ENCODE assay signal across 11 cellular contexts in genomic region chr17:68377771-68378201, GRCh38.
A peak's percentile ranks its signal among the peaks of the same experiment; 100 is the strongest.
DNase-seq lines count a peak whose midpoint lies in the region; ATAC-seq lines count a peak whose summit lies in the region.
"Had no signal": no experiment of that assay in that cellular context is flagged by ENCODE, and none has a peak within 500 bp of the region (broad histone marks: within the 10 kb centered on the region; RNA-seq: fewer than 3 reads in every experiment).

No MANE protein-coding gene starts in this region.

- 54 to 57% methylated on average over 5 of the region's 5 CpGs for WGBS in GM23248 (ENCODE audit: low coverage in 1 of 2, low lambda C conversion rate in 2 of 2, missing lambda C conversion rate in 2 of 2), 2 experiments

- peak overlapping the region; percentile 64 for H2AFZ ChIP-seq in GM23248

- ATAC-seq in HG03521 (IDR thresholded peaks at IDR 0.05; ENCODE audit: unreplicated experiment) (no peak), HG03280 (IDR thresholded peaks at IDR 0.05; ENCODE audit: unreplicated experiment) (no peak)

- H3K4me3 ChIP-seq in GM23248 = peak overlapping the region; percentile 50
- peak overlapping the region; percentile 56 for H3K4me3 ChIP-seq in adipocyte (ENCODE audit: low read length)
- no peak overlapping the region for H3K4me3 ChIP-seq in skeletal muscle satellite cell (ENCODE audit: low read length)

- no peaks in the 10 kb centered on the region for H3K9me2 ChIP-seq in GM23248 (ENCODE audit: insufficient read depth)

- no peaks in the 10 kb centered on the region for H3K27me3 ChIP-seq in GM23248 (replicated peaks; ENCODE audit: insufficient read depth)
- H3K27me3 ChIP-seq in adipocyte (replicated peaks; ENCODE audit: control insufficient read depth, insufficient read depth, low read length) = no peaks in the 10 kb centered on the region
- no peaks in the 10 kb centered on the region for H3K27me3 ChIP-seq in skeletal muscle satellite cell (ENCODE audit: control insufficient read depth, insufficient read depth, low read length)

- H3F3A ChIP-seq in GM23248 (ENCODE audit: insufficient read depth) = peaks cover 35% of the 10 kb centered on the region

- no peaks in the 10 kb centered on the region for H4K20me1 ChIP-seq in GM23248 (ENCODE audit: insufficient read depth)

- H3K79me2 ChIP-seq in GM23248 (ENCODE audit: insufficient read depth) = no peaks in the 10 kb centered on the region

- no peak for DNase-seq in GM23248
- no peak for DNase-seq in adipocyte (ENCODE audit: low read depth)
- DNase-seq in islet precursor cell = peak; percentile 89
- no peak for DNase-seq in T1000 (lab: John Stamatoyannopoulos, UW)
- no peak for DNase-seq in activated CD4-positive, alpha-beta T cell treated with anti-CD3 and anti-CD28 coated beads, Interleukin-2, amount 50 U/mL, for 4 hours
- DNase-seq: NCI-H524 treated with DMSO at 0.1 percent for 48 hours; stimulated activated CD4-positive, alpha-beta T cell treated with anti-CD3 and anti-CD28 coated beads, Interleukin-1b, Interleukin-23, amount 100 ng/mL, for 48 hours; T-helper 2 cell had no signal

- H3K9ac ChIP-seq in GM23248 (peak overlapping the region; percentile 92), adipocyte (ENCODE audit: low read length) (peak overlapping the region; percentile 88), skeletal muscle satellite cell (ENCODE audit: low read depth, low read length) (peak overlapping the region; percentile 79)

- in situ Hi-C loops in GM23248 (cut with MboI) = no loop called here

- H3K4me1 ChIP-seq in GM23248 (ENCODE audit: insufficient read depth) = peaks cover 38% of the 10 kb centered on the region
- H3K4me1 ChIP-seq in adipocyte (ENCODE audit: control insufficient read depth, insufficient read depth, low read length) = peaks cover 48% of the 10 kb centered on the region
- peaks cover 43% of the 10 kb centered on the region for H3K4me1 ChIP-seq in skeletal muscle satellite cell (ENCODE audit: control insufficient read depth, insufficient read depth, low read length)

- H3K9me3 ChIP-seq in GM23248 (ENCODE audit: low read depth) (no peaks in the 10 kb centered on the region), adipocyte (ENCODE audit: control insufficient read depth, low read length) (no peaks in the 10 kb centered on the region), skeletal muscle satellite cell (replicated peaks; ENCODE audit: low read length) (no peaks in the 10 kb centered on the region)

- H3K4me2 ChIP-seq in GM23248 (ENCODE audit: unreplicated experiment) (peak overlapping the region; percentile 70), skeletal muscle satellite cell (ENCODE audit: low read length) (peak overlapping the region; percentile 71)

- peak overlapping the region; percentile 99 for H3K27ac ChIP-seq in GM23248

- H3K36me3 ChIP-seq in GM23248 (ENCODE audit: low read depth) (no peaks in the 10 kb centered on the region), adipocyte (ENCODE audit: control insufficient read depth, insufficient read depth, low read length, severe bottlenecking) (no peaks in the 10 kb centered on the region), skeletal muscle satellite cell (ENCODE audit: insufficient read depth, low read length) (no peaks in the 10 kb centered on the region)
